Comparison of ENCODE assay signal across 9 cellular contexts in the genomic region with DNA sequence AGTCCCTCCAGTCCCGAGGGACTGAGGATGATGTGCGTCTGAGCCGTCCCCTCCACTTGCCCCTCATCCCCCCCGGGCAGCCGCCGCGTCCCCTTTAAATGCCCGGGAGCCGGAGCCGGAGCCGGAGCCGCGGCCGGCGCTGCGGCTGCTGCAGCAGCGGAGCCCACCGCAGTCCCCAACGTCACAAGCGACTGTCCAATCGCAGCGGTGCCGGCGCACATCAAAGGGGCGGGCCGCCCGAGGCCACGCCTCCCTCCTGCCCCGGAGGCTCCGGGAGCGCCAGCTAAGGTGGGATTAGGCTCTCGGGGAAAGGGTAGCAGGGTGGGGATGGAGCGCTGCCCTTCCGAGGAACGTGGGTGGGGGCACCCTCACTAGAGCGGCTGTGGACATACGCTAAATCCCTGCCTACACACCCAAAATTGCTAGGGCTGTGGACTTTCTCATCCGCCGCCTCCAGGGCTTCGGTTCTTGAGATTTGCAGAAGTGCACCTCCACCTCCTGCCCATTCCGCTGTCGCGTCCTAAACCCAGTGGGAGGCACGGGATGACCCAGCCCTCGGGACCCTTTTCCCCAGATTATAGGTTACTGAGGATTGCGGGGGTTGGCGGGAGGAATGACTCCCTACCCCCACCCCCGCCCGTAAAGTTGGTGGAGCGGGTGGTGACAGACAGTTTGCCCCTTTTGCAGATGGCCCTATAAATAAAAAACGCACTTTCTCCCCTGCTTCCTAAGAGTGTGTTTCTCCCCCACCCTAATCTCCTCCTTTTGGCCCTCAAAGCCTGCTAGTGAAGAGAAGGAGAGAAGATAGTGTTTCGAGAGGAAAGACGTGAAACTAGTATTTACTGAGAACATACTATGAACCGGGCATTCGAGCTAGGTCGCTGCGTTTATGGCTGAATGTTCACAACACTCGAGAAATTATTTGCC. TPM values are rescaled to one million over a fixed set of nuclear protein-coding genes. Genes with fewer than 3 reads are reported as not detected.
DNase-seq lines count a peak whose midpoint lies in the region; ATAC-seq and TF ChIP-seq lines count a peak whose summit lies in the region.
"Had no signal": no experiment of that assay in that cellular context is flagged by ENCODE, and none has a peak within 500 bp of the region (broad histone marks: within the 10 kb centered on the region; RNA-seq: fewer than 3 reads in every experiment).

A gene with protein sequence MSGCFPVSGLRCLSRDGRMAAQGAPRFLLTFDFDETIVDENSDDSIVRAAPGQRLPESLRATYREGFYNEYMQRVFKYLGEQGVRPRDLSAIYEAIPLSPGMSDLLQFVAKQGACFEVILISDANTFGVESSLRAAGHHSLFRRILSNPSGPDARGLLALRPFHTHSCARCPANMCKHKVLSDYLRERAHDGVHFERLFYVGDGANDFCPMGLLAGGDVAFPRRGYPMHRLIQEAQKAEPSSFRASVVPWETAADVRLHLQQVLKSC (minus strand): TSS at position 152 of the 927 bp plus-strand sequence. CDS start 4,096 bp downstream, outside the sequence.

- H3K9ac ChIP-seq in BLaER1 treated with 17β-estradiol and CSF1 and Interleukin-3, amounts not matched to agents 10 nM and 100 nM = peak within 1 kb of the TSS; percentile 7 to 71 (median 63); a peak in 20 of 22 replicates

- H3K27ac ChIP-seq in BLaER1 treated with 17β-estradiol and CSF1 and Interleukin-3, amounts not matched to agents 10 nM and 100 nM = no peak within 1 kb of the TSS

- DNase-seq in NOMO-1 treated with dmso at 0.1 percent for 144 hours (lab: John Stamatoyannopoulos, UW; ENCODE audit: unreplicated experiment) (peak; percentile 77), epidermal melanocyte (ENCODE audit: insufficient read length, low spot score) (peak; percentile 88), mucosa of descending colon (peak; percentile 85 to 90 (median 89))
- DNase-seq in activated CD8-positive, alpha-beta memory T cell treated with anti-CD3 and anti-CD28 coated beads, Interleukin-2, amount 50 U/mL, for 4 hours = peak; percentile 89
- DNase-seq in stimulated activated CD8-positive, alpha-beta memory T cell treated with anti-CD3 and anti-CD28 coated beads, Interleukin-2, amount 100 ng/mL, for 48 hours (ENCODE audit: low read depth in 2 of 2) = peak; percentile 83 to 85

- H3K9me3 ChIP-seq in BLaER1 treated with 17β-estradiol and CSF1 and Interleukin-3, amounts not matched to agents 10 nM and 100 nM (replicated peaks in 1 of 11) = no peaks in the 10 kb centered on the region
- no peaks in the 10 kb centered on the region for H3K9me3 ChIP-seq in mucosa of descending colon

- peak; percentile 84 for ATAC-seq in GM19351 (IDR thresholded peaks at IDR 0.05; ENCODE audit: unreplicated experiment)
- ATAC-seq in HG03558 (IDR thresholded peaks at IDR 0.05; ENCODE audit: extremely low read depth, unreplicated experiment) = peak; percentile 79
- ATAC-seq in mucosa of descending colon = peak; percentile 91

- intact Hi-C loops in mucosa of descending colon (cut with DNase I, micrococcal nuclease) = loop anchor here in 1 of 2 donors (10.0 kb wide), 1 partner anchor 46 kb away; no protein-coding TSS in a partner anchor

- peaks cover 37 to 50% (median 49%) of the 10 kb centered on the region in 11 experiments for H3K27me3 ChIP-seq in BLaER1 treated with 17β-estradiol and CSF1 and Interleukin-3, amounts not matched to agents 10 nM and 100 nM

- TF ChIP-seq CTCF in mucosa of descending colon (IDR thresholded peaks at IDR 0.05) = no peak

- peak within 1 kb of the TSS; percentile 56 to 71 (median 62) for H3K4me3 ChIP-seq in BLaER1 treated with 17β-estradiol and CSF1 and Interleukin-3, amounts not matched to agents 10 nM and 100 nM
- no peak within 1 kb of the TSS for H3K4me3 ChIP-seq in mucosa of descending colon

- peaks cover 13 to 45% (median 33%) of the 10 kb centered on the region in 10 experiments for H3K4me1 ChIP-seq in BLaER1 treated with 17β-estradiol and CSF1 and Interleukin-3, amounts not matched to agents 10 nM and 100 nM
- peaks cover 17% of the 10 kb centered on the region for H3K4me1 ChIP-seq in mucosa of descending colon (ENCODE audit: low read depth)

- H3K4me2 ChIP-seq in BLaER1 treated with 17β-estradiol and CSF1 and Interleukin-3, amounts not matched to agents 10 nM and 100 nM = peak within 1 kb of the TSS; percentile 83 to 99 (median 97)

- peaks cover 0 to 23% (median 0%) of the 10 kb centered on the region in 11 experiments; a peak in 4 of 22 replicates for H4K20me1 ChIP-seq in BLaER1 treated with 17β-estradiol and CSF1 and Interleukin-3, amounts not matched to agents 10 nM and 100 nM

- no peaks in the 10 kb centered on the region for H3K36me3 ChIP-seq in BLaER1 treated with 17β-estradiol and CSF1 and Interleukin-3, amounts not matched to agents 10 nM and 100 nM
- H3K36me3 ChIP-seq in mucosa of descending colon (ENCODE audit: low read depth) = no peaks in the 10 kb centered on the region

RNA-seq across cellular contexts. Expression of the gene that starts here (rescaled TPM):
- under 1 TPM in 1 of 3 donors, not detected in 2; 0.25 TPM for total RNA-seq in mucosa of descending colon
- total RNA-seq: activated CD8-positive, alpha-beta memory T cell treated with anti-CD3 and anti-CD28 coated beads for 36 hours had no signal

Comparison
In these comparisons a context has a peak if more than half of its experiments do, and no peak if none do; other contexts are left out.
1. Peak in DNase-seq and ATAC-seq in mucosa of descending colon; RNA of the gene not detected or under 1 TPM.